8 cellular contexts compared by ENCODE assay signal in genomic region chr5:112418412-112419049, GRCh38. TPM values are rescaled to one million over a fixed set of nuclear protein-coding genes. Genes with fewer than 3 reads are reported as not detected.
DNase-seq lines count a peak whose midpoint lies in the region; ATAC-seq lines count a peak whose summit lies in the region.

No MANE protein-coding gene starts in this region.

- CTCF ChIA-PET in activated CD8-positive, alpha-beta T cell treated with anti-CD3 and anti-CD28 coated beads, Interleukin-2, amount 10 ng/mL, durations not matched to agents 7 days and 5 days (lab: Charles Lee) = no interaction called here

- H3K4me3 ChIP-seq in skeletal muscle cell (ENCODE audit: low read depth, low read length) = peak overlapping the region; percentile 53

- intact Hi-C loops in left ventricle myocardium superior (cut with micrococcal nuclease) = no loop called here

- ATAC-seq in activated CD8-positive, alpha-beta T cell treated with anti-CD3 and anti-CD28 coated beads, Interleukin-2, amount 10 ng/mL, durations not matched to agents 7 days and 5 days = peak; percentile 15
- ATAC-seq in left ventricle myocardium superior (peak; percentile 23), HG03354 (IDR thresholded peaks at IDR 0.05; ENCODE audit: poor library complexity, severe bottlenecking, unreplicated experiment) (no peak)

- no peak overlapping the region for H3K27ac Mint-ChIP-seq in activated CD8-positive, alpha-beta T cell treated with anti-CD3 and anti-CD28 coated beads, Interleukin-2, amount 10 ng/mL, durations not matched to agents 7 days and 5 days

- H3K36me3 Mint-ChIP-seq in activated CD8-positive, alpha-beta T cell treated with anti-CD3 and anti-CD28 coated beads, Interleukin-2, amount 10 ng/mL, durations not matched to agents 7 days and 5 days (ENCODE audit: low read depth) = no peaks in the 10 kb centered on the region

- peaks cover 54% of the 10 kb centered on the region for H3K27me3 Mint-ChIP-seq in activated CD8-positive, alpha-beta T cell treated with anti-CD3 and anti-CD28 coated beads, Interleukin-2, amount 10 ng/mL, durations not matched to agents 7 days and 5 days (ENCODE audit: low read depth)

- peak overlapping the region; percentile 62 for H3K4me3 Mint-ChIP-seq in activated CD8-positive, alpha-beta T cell treated with anti-CD3 and anti-CD28 coated beads, Interleukin-2, amount 10 ng/mL, durations not matched to agents 7 days and 5 days

- peak; percentile 2 for DNase-seq in activated CD4-positive, alpha-beta T cell treated with anti-CD3 and anti-CD28 coated beads for 48 hours
- DNase-seq in activated CD4-positive, alpha-beta T cell treated with anti-CD3 and anti-CD28 coated beads, Interleukin-2, amount 50 U/mL, for 1 hour = no peak
- no peak for DNase-seq in activated CD8-positive, alpha-beta T cell treated with anti-CD3 and anti-CD28 coated beads, Interleukin-2, amount 10 ng/mL, durations not matched to agents 7 days and 5 days
- DNase-seq in left ventricle myocardium superior = peak; percentile 36
- no peak for DNase-seq in skeletal muscle cell (ENCODE audit: low read depth)
- DNase-seq in NCI-H748 treated with DMSO at 0.1 percent for 48 hours (lab: John Stamatoyannopoulos, UW) = no peak
- no peak for DNase-seq in NK-92 (lab: John Stamatoyannopoulos, UW; ENCODE audit: unreplicated experiment)

- no peaks in the 10 kb centered on the region for H3K9me3 Mint-ChIP-seq in activated CD8-positive, alpha-beta T cell treated with anti-CD3 and anti-CD28 coated beads, Interleukin-2, amount 10 ng/mL, durations not matched to agents 7 days and 5 days (ENCODE audit: insufficient read depth)

- peaks cover 19% of the 10 kb centered on the region for H3K4me1 Mint-ChIP-seq in activated CD8-positive, alpha-beta T cell treated with anti-CD3 and anti-CD28 coated beads, Interleukin-2, amount 10 ng/mL, durations not matched to agents 7 days and 5 days (ENCODE audit: low read depth)

- POLR2A ChIA-PET in activated CD8-positive, alpha-beta T cell treated with anti-CD3 and anti-CD28 coated beads, Interleukin-2, amount 10 ng/mL, durations not matched to agents 7 days and 5 days (lab: Charles Lee) = no interaction called here

RNA-seq across cellular contexts. Expression of gene EPB41L4A, which starts 0.5 kb away (rescaled TPM):
- 1 to 10 TPM in 1 of 2 experiments, not detected in 1; 1.0 TPM for total RNA-seq in activated CD8-positive, alpha-beta T cell treated with anti-CD3 and anti-CD28 coated beads, Interleukin-2, amount 10 ng/mL, durations not matched to agents 7 days and 5 days
- 18.6 TPM for total RNA-seq in left ventricle myocardium superior

Comparison
In these comparisons a context has a peak if more than half of its experiments do, and no peak if none do; other contexts are left out.
1. DNase-seq: peak in activated CD4-positive, alpha-beta T cell treated with anti-CD3 and anti-CD28 coated beads for 48 hours (single experiment) and left ventricle myocardium superior (single experiment); none in activated CD4-positive, alpha-beta T cell treated with anti-CD3 and anti-CD28 coated beads, Interleukin-2, amount 50 U/mL, for 1 hour (single experiment), activated CD8-positive, alpha-beta T cell treated with anti-CD3 and anti-CD28 coated beads, Interleukin-2, amount 10 ng/mL, durations not matched to agents 7 days and 5 days (single experiment), skeletal muscle cell (single experiment), NCI-H748 treated with DMSO at 0.1 percent for 48 hours (single experiment) and NK-92 (single experiment).